15 cellular contexts compared by ENCODE assay signal in genomic region chr14:101188571-101188915, GRCh38.
DNase-seq lines count a peak whose midpoint lies in the region; ATAC-seq and TF ChIP-seq lines count a peak whose summit lies in the region.
"Had no signal": no experiment of that assay in that cellular context is flagged by ENCODE, and none has a peak within 500 bp of the region (broad histone marks: within the 10 kb centered on the region; RNA-seq: fewer than 3 reads in every experiment).

No MANE protein-coding gene starts in this region.

- H3K27me3 Mint-ChIP-seq in stimulated activated memory B cell treated with anti-CD40 and anti-IgM and Interleukin-4, amounts not matched to agents 10 μg/mL and 1 μg/mL and 100 μg/mL, for 72 hours, result no peaks in the 10 kb centered on the region

- peaks cover 0 to 80% (median 49%) of the 10 kb centered on the region in 10 experiments; a peak in 15 of 20 replicates for H3K4me1 ChIP-seq in BLaER1 treated with 17β-estradiol and CSF1 and Interleukin-3, amounts not matched to agents 10 nM and 100 nM
- H3K4me1 ChIP-seq in body of pancreas, result no peaks in the 10 kb centered on the region
- no peaks in the 10 kb centered on the region for H3K4me1 ChIP-seq in osteoblast (ENCODE audit: insufficient read depth, low read length)
- H3K4me1 ChIP-seq: Caco-2 had no signal

- 72% methylated on average over 7 of the region's 7 CpGs for WGBS in body of pancreas, 2 donors

- intact Hi-C loops in body of pancreas (cut with DNase I), result no loop called here

- TF ChIP-seq CTCF in omental fat pad (IDR thresholded peaks at IDR 0.05) (no peak), body of pancreas (IDR thresholded peaks at IDR 0.05) (no peak), osteoblast (IDR thresholded peaks at IDR 0.05; ENCODE audit: extremely low read depth, low read depth, low read length) (no peak)

- no peaks in the 10 kb centered on the region for H3K36me3 Mint-ChIP-seq in stimulated activated memory B cell treated with anti-CD40 and anti-IgM and Interleukin-4, amounts not matched to agents 10 μg/mL and 1 μg/mL and 100 μg/mL, for 72 hours
- H3K36me3 Mint-ChIP-seq: CD14-positive monocyte had no signal

- H3K4me3 ChIP-seq in BLaER1 treated with 17β-estradiol and CSF1 and Interleukin-3, amounts not matched to agents 10 nM and 100 nM, result no peak overlapping the region
- H3K4me3 ChIP-seq in body of pancreas (no peak overlapping the region), osteoblast (ENCODE audit: insufficient read depth, low read length) (no peak overlapping the region)
- H3K4me3 ChIP-seq: GM23248 had no signal

- no peak overlapping the region for H3K9ac ChIP-seq in BLaER1 treated with 17β-estradiol and CSF1 and Interleukin-3, amounts not matched to agents 10 nM and 100 nM
- H3K9ac ChIP-seq: GM23248 had no signal

- ATAC-seq in omental fat pad (ENCODE audit: low FRiP score) (no peak), body of pancreas (no peak)
- no peak for ATAC-seq in stimulated activated memory B cell treated with anti-CD40 and anti-IgM and Interleukin-4, amounts not matched to agents 10 μg/mL and 1 μg/mL and 100 μg/mL, for 72 hours
- ATAC-seq: HCT116, HepG2 had no signal

- peak overlapping the region in 7 of 11 experiments; percentile 29 to 70 (median 57); a peak in 11 of 22 replicates for H3K4me2 ChIP-seq in BLaER1 treated with 17β-estradiol and CSF1 and Interleukin-3, amounts not matched to agents 10 nM and 100 nM
- H3K4me2 ChIP-seq in osteoblast (ENCODE audit: insufficient read depth, low read length), result no peak overlapping the region

- DNase-seq in M059J (ENCODE audit: low read depth), result peak; percentile 6
- DNase-seq in islet precursor cell, result peak; percentile 31
- peak; percentile 6 for DNase-seq in omental fat pad (ENCODE audit: low spot score)
- DNase-seq in CD1c-positive myeloid dendritic cell (ENCODE audit: extremely low spot score), result no peak
- DNase-seq in body of pancreas, result no peak
- no peak for DNase-seq in osteoblast (ENCODE audit: insufficient read length, low spot score, missing footprints)
- DNase-seq: Caco-2; CD8-positive, alpha-beta memory T cell; GM23248 had no signal

- no peaks in the 10 kb centered on the region for H4K20me1 ChIP-seq in BLaER1 treated with 17β-estradiol and CSF1 and Interleukin-3, amounts not matched to agents 10 nM and 100 nM
- no peaks in the 10 kb centered on the region for H4K20me1 ChIP-seq in osteoblast (ENCODE audit: insufficient read depth, low read length)

- no peaks in the 10 kb centered on the region for H3K79me2 ChIP-seq in osteoblast (ENCODE audit: insufficient read depth, low read length)

- H3K9me3 Mint-ChIP-seq in stimulated activated memory B cell treated with anti-CD40 and anti-IgM and Interleukin-4, amounts not matched to agents 10 μg/mL and 1 μg/mL and 100 μg/mL, for 72 hours, result peaks cover 9% of the 10 kb centered on the region
- H3K9me3 Mint-ChIP-seq: CD14-positive monocyte; CD8-positive, alpha-beta memory T cell had no signal

- no peaks in the 10 kb centered on the region for H3K4me1 Mint-ChIP-seq in stimulated activated memory B cell treated with anti-CD40 and anti-IgM and Interleukin-4, amounts not matched to agents 10 μg/mL and 1 μg/mL and 100 μg/mL, for 72 hours
- H3K4me1 Mint-ChIP-seq: B cell; CD14-positive monocyte; CD8-positive, alpha-beta memory T cell had no signal

- H3K4me3 Mint-ChIP-seq in stimulated activated memory B cell treated with anti-CD40 and anti-IgM and Interleukin-4, amounts not matched to agents 10 μg/mL and 1 μg/mL and 100 μg/mL, for 72 hours, result no peak overlapping the region
- H3K4me3 Mint-ChIP-seq: B cell; CD14-positive monocyte; CD8-positive, alpha-beta memory T cell had no signal

- no peaks in the 10 kb centered on the region for H3K36me3 ChIP-seq in BLaER1 treated with 17β-estradiol and CSF1 and Interleukin-3, amounts not matched to agents 10 nM and 100 nM
- H3K36me3 ChIP-seq in body of pancreas (replicated peaks in 1 of 2; ENCODE audit: insufficient read depth in 1 of 2, low read depth in 2 of 2) (no peaks in the 10 kb centered on the region), osteoblast (ENCODE audit: insufficient read depth, low read length) (no peaks in the 10 kb centered on the region)

- no peaks in the 10 kb centered on the region for H3K27me3 ChIP-seq in BLaER1 treated with 17β-estradiol and CSF1 and Interleukin-3, amounts not matched to agents 10 nM and 100 nM
- H3K27me3 ChIP-seq in body of pancreas (no peaks in the 10 kb centered on the region), osteoblast (ENCODE audit: insufficient read depth, low read length) (peaks cover 4% of the 10 kb centered on the region)

- H2AFZ ChIP-seq in osteoblast (ENCODE audit: low read length), result no peak overlapping the region
- H2AFZ ChIP-seq: GM23248 had no signal

- H3K27ac ChIP-seq in BLaER1 treated with 17β-estradiol and CSF1 and Interleukin-3, amounts not matched to agents 10 nM and 100 nM, result no peak overlapping the region
- H3K27ac ChIP-seq in body of pancreas (no peak overlapping the region), osteoblast (ENCODE audit: low read depth, low read length) (no peak overlapping the region)
- H3K27ac ChIP-seq: GM23248 had no signal

- H3K9me3 ChIP-seq in BLaER1 treated with 17β-estradiol and CSF1 and Interleukin-3, amounts not matched to agents 10 nM and 100 nM (replicated peaks in 1 of 11), result no peaks in the 10 kb centered on the region
- H3K9me3 ChIP-seq in body of pancreas (no peaks in the 10 kb centered on the region), osteoblast (ENCODE audit: low read depth, low read length) (no peaks in the 10 kb centered on the region)
- H3K9me3 ChIP-seq: Caco-2 had no signal

- H3K27ac Mint-ChIP-seq in stimulated activated memory B cell treated with anti-CD40 and anti-IgM and Interleukin-4, amounts not matched to agents 10 μg/mL and 1 μg/mL and 100 μg/mL, for 72 hours, result no peak overlapping the region
- H3K27ac Mint-ChIP-seq: B cell; CD14-positive monocyte; CD8-positive, alpha-beta memory T cell had no signal

- TF ChIP-seq POLR2A in body of pancreas (IDR thresholded peaks at IDR 0.05), result no peak

Comparison
In these comparisons a context has a peak if more than half of its experiments do, and no peak if none do; other contexts are left out.
1. DNase-seq: peak in M059J (single experiment), islet precursor cell (single experiment) and omental fat pad (single experiment); none in CD1c-positive myeloid dendritic cell (single experiment), body of pancreas (0 of 4) and osteoblast (single experiment).